23 cellular contexts compared by ENCODE assay signal in the genomic region with DNA sequence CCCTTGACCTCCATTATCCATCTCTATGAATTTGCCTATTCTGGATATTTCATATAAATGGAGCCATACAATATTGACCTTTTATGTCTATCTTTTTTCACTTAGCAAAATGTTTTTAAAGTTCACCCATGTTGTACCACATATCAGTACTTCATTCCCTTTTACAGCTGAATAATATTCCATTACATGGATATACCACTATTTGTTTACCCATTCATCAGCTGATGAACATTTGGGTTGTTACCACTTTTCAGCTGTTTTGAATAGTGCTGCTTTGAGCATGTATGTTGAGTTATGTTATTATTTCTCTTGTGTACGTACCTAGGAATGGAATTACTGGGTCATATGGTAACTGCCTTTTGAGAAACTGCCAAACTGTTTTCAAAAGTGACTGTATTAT.
DNase-seq lines count a peak whose midpoint lies in the region; ATAC-seq, FAIRE-seq and TF ChIP-seq lines count a peak whose summit lies in the region.
"Had no signal": no experiment of that assay in that cellular context is flagged by ENCODE, and none has a peak within 500 bp of the region (broad histone marks: within the 10 kb centered on the region; RNA-seq: fewer than 3 reads in every experiment).

No MANE protein-coding gene starts in this region.

- H4K20me1 ChIP-seq in SK-N-SH (ENCODE audit: insufficient read depth): no peaks in the 10 kb centered on the region
- H4K20me1 ChIP-seq: BLaER1 had no signal

- H3F3A ChIP-seq in SK-N-SH (replicated peaks; ENCODE audit: insufficient read depth): no peaks in the 10 kb centered on the region

- CTCF ChIA-PET in SK-N-SH (lab: Yijun Ruan, JAX) (no interaction called here), A549 (lab: Yijun Ruan, JAX) (no interaction called here)

- H2AFZ ChIP-seq in SK-N-SH (ENCODE audit: low read depth): no peak overlapping the region

- no peaks in the 10 kb centered on the region for H3K9me2 ChIP-seq in SK-N-SH

- no peak for TF ChIP-seq RAD21 in SK-N-SH (IDR thresholded peaks at IDR 0.05; ENCODE audit: low read length)
- TF ChIP-seq RAD21 in A549 (conservative IDR thresholded peaks at IDR 0.05 in 1 of 2, IDR thresholded peaks at IDR 0.05 in 1 of 2): no peak

- H3K4me3 ChIP-seq in SK-N-SH (ENCODE audit: low read depth in 2 of 2, low read length in 1 of 2) (no peak overlapping the region), A549 (no peak overlapping the region)
- H3K4me3 ChIP-seq: BLaER1, GM12878 had no signal

- H3K27ac ChIP-seq in SK-N-SH (ENCODE audit: low read depth in 2 of 2, low read length in 1 of 2) (no peak overlapping the region), A549 (no peak overlapping the region)
- H3K27ac ChIP-seq: 22Rv1, BLaER1 had no signal

- 97% methylated on average over 1 of the region's 1 CpG for WGBS in SK-N-SH (ENCODE audit: low lambda C conversion rate)
- 87% methylated on average over 1 of the region's 1 CpG for WGBS in A549 (ENCODE audit: missing lambda C conversion rate)

- no peak overlapping the region for H3K4me2 ChIP-seq in SK-N-SH
- no peak overlapping the region for H3K4me2 ChIP-seq in A549
- H3K4me2 ChIP-seq: BLaER1 had no signal

- no peak for DNase-seq in SK-N-SH
- DNase-seq in A549 (ENCODE audit: low read depth in 1 of 2, low spot score in 1 of 2): no peak
- DNase-seq in GM19239 (ENCODE audit: insufficient read length, low spot score): no peak
- DNase-seq in NOMO-1 (lab: John Stamatoyannopoulos, UW; ENCODE audit: unreplicated experiment in 2 of 2): no peak
- DNase-seq: ACHN; BE2C; C1 segment of cervical spinal cord; CD4-positive, alpha-beta memory T cell; CD4-positive, CD25-positive, alpha-beta regulatory T cell; CD8-positive, alpha-beta memory T cell; COR-L47; DMS 273 treated with DMSO at 0.1 percent for 48 hours; DMS153; DMS53; DMS79; DND-41; EL; GDM1 had no signal

- H3K79me2 ChIP-seq in SK-N-SH (ENCODE audit: insufficient read depth): no peaks in the 10 kb centered on the region

- peaks cover 0 to 9% of the 10 kb centered on the region in 2 experiments; a peak in 1 of 4 replicates for H3K4me1 ChIP-seq in SK-N-SH (ENCODE audit: control insufficient read depth in 1 of 2, insufficient read depth in 2 of 2, low read depth in 1 of 2, low read length in 1 of 2)
- no peaks in the 10 kb centered on the region for H3K4me1 ChIP-seq in A549

- ATAC-seq in SK-N-SH treated with all-trans-retinoic acid at 6 μM for 48 hours (no peak), A549 (no peak), GM19023 (IDR thresholded peaks at IDR 0.05; ENCODE audit: unreplicated experiment) (no peak)
- ATAC-seq: GM12878 had no signal

- FAIRE-seq in A549 (lab: Jason Lieb, UNC) (peak; percentile 67), GM19239 (lab: Jason Lieb, UNC) (peak; percentile 28)
- FAIRE-seq: GM12878 had no signal

- TF ChIP-seq EP300 in SK-N-SH (IDR thresholded peaks at IDR 0.05; ENCODE audit: borderline replicate concordance in 1 of 2, low read depth in 1 of 2, low read length in 1 of 2): no peak
- no peak for TF ChIP-seq EP300 in A549 (IDR thresholded peaks at IDR 0.05)

- no peak overlapping the region for H3K9ac ChIP-seq in SK-N-SH
- H3K9ac ChIP-seq: BLaER1 had no signal

- TF ChIP-seq CTCF in SK-N-SH (IDR thresholded peaks at IDR 0.05) (no peak), A549 (IDR thresholded peaks at IDR 0.05) (no peak)

- POLR2A ChIA-PET in SK-N-SH (lab: Yijun Ruan, JAX): no interaction called here
- POLR2A ChIA-PET in A549 (lab: Yijun Ruan, JAX): no interaction called here

- H3K9me3 ChIP-seq in SK-N-SH (no peaks in the 10 kb centered on the region), A549 (peaks cover 3% of the 10 kb centered on the region; the same call in 1 of the 3 replicates)
- H3K9me3 ChIP-seq: BE2C had no signal

- no peak for TF ChIP-seq POLR2A in A549 (IDR thresholded peaks at IDR 0.05; ENCODE audit: low read length)

- peaks cover 2 to 4% of the 10 kb centered on the region in 2 experiments for H3K36me3 ChIP-seq in SK-N-SH (replicated peaks in 1 of 2; ENCODE audit: control insufficient read depth in 1 of 2, insufficient read depth in 2 of 2, low read length in 1 of 2)

- H3K27me3 ChIP-seq in SK-N-SH (ENCODE audit: insufficient read depth): no peaks in the 10 kb centered on the region
- H3K27me3 ChIP-seq: BE2C, BLaER1 had no signal

TF ChIP-seq in SK-N-SH treated with all-trans-retinoic acid at 6 μM for 48 hours, 23 proteins besides CTCF, POLR2A, EP300 and RAD21:
- no peak for TF ChIP-seq ISL1 (CRISPR knock-in tag; IDR thresholded peaks at IDR 0.05)
- TF ChIP-seq ZNF8 (CRISPR knock-in tag; IDR thresholded peaks at IDR 0.05): peak; percentile 99

TF ChIP-seq in SK-N-SH, 30 proteins besides CTCF, POLR2A, EP300 and RAD21:
- TF ChIP-seq MEF2A (IDR thresholded peaks at IDR 0.05; ENCODE audit: borderline replicate concordance, low read depth) (no peak), CHD2 (IDR thresholded peaks at IDR 0.05; ENCODE audit: low read length, partially characterized antibody) (no peak), GABPA (IDR thresholded peaks at IDR 0.05; ENCODE audit: low read depth) (no peak)

TF ChIP-seq in A549, 52 proteins besides CTCF, POLR2A, EP300 and RAD21:
- TF ChIP-seq, protein P1, sequence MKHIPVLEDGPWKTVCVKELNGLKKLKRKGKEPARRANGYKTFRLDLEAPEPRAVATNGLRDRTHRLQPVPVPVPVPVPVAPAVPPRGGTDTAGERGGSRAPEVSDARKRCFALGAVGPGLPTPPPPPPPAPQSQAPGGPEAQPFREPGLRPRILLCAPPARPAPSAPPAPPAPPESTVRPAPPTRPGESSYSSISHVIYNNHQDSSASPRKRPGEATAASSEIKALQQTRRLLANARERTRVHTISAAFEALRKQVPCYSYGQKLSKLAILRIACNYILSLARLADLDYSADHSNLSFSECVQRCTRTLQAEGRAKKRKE (CRISPR knock-in tag; IDR thresholded peaks at IDR 0.05; ENCODE audit: low read depth): no peak
- TF ChIP-seq RCOR1 (IDR thresholded peaks at IDR 0.05; ENCODE audit: low read depth, low read length): no peak
- TF ChIP-seq SREBF2 (IDR thresholded peaks at IDR 0.05): no peak
- TF ChIP-seq SMC3 (IDR thresholded peaks at IDR 0.05): no peak
- no peak for TF ChIP-seq CHD4 (IDR thresholded peaks at IDR 0.05; ENCODE audit: borderline replicate concordance)
- no peak for TF ChIP-seq REST (IDR thresholded peaks at IDR 0.05)
- TF ChIP-seq RFX5 (IDR thresholded peaks at IDR 0.05): no peak
- TF ChIP-seq BHLHE40 (IDR thresholded peaks at IDR 0.05; ENCODE audit: low read depth, low read length): no peak
- no peak for TF ChIP-seq NPAS2 (CRISPR knock-in tag; IDR thresholded peaks at IDR 0.05; ENCODE audit: borderline replicate concordance)
- TF ChIP-seq MYC (IDR thresholded peaks at IDR 0.05; ENCODE audit: borderline replicate concordance, low read length): no peak
- no peak for TF ChIP-seq NFE2L2 (conservative IDR thresholded peaks at IDR 0.05; ENCODE audit: low read length)
- no peak for TF ChIP-seq KDM5A (IDR thresholded peaks at IDR 0.05)
- no peak for TF ChIP-seq TFCP2L1 (CRISPR knock-in tag; IDR thresholded peaks at IDR 0.05)
- no peak for TF ChIP-seq MAX (IDR thresholded peaks at IDR 0.05)
- no peak for TF ChIP-seq JUNB (IDR thresholded peaks at IDR 0.05)
- TF ChIP-seq, protein P2, sequence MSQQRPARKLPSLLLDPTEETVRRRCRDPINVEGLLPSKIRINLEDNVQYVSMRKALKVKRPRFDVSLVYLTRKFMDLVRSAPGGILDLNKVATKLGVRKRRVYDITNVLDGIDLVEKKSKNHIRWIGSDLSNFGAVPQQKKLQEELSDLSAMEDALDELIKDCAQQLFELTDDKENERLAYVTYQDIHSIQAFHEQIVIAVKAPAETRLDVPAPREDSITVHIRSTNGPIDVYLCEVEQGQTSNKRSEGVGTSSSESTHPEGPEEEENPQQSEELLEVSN (IDR thresholded peaks at IDR 0.05; ENCODE audit: borderline replicate concordance, low read depth): no peak
